Comparison of ENCODE assay signal across 7 cellular contexts in the genomic region with DNA sequence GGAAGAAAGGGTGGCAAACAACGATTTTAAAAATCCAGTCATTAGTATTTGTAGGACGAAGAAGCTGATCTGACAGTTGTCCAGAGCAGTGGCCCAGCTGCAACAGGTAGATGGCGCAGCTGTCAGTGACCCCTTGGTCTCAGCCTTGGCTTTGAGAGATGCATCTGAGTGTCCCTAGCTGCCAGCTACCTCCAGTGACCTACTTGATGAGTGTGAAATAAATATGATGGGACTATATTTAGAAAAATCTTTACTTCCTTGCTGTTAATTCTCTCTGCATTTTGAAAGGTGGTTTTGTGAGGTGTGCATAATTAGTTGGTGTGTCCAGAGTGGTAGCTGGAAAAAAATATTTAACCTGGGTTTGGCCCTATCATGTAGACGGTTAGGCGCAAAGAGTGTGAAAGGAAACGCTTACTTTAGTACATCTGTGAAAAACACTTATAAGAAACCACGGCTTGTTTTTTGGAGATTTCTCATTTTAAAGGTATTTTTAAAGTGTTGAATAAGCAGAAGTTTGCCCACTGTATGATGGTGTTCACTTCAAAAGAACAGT. TPM values are rescaled to one million over a fixed set of nuclear protein-coding genes. Genes with fewer than 3 reads are reported as not detected.
DNase-seq lines count a peak whose midpoint lies in the region; ATAC-seq, FAIRE-seq and TF ChIP-seq lines count a peak whose summit lies in the region.

No MANE protein-coding gene starts in this region.

- H3K27me3 ChIP-seq in SU-DHL-6 (ENCODE audit: low read length) (no peaks in the 10 kb centered on the region), esophagus (ENCODE audit: control insufficient read depth in 1 of 2, insufficient read depth in 2 of 2, low read length in 2 of 2) (no peaks in the 10 kb centered on the region), vagina (no peaks in the 10 kb centered on the region)

- H2AFZ ChIP-seq in SU-DHL-6 (ENCODE audit: low read depth, low read length, severe bottlenecking), result peak overlapping the region; percentile 79

- peak overlapping the region; percentile 39 for H3K4me3 ChIP-seq in SU-DHL-6 (ENCODE audit: insufficient read depth, low read length, poor library complexity, severe bottlenecking)
- H3K4me3 ChIP-seq in esophagus (ENCODE audit: low read depth in 1 of 2, low read length in 2 of 2), result peak overlapping the region; percentile 74 to 99
- peak overlapping the region; percentile 57 for H3K4me3 ChIP-seq in mucosa of descending colon
- H3K4me3 ChIP-seq in vagina, result peak overlapping the region; percentile 70

- no peaks in the 10 kb centered on the region for H3F3A ChIP-seq in SU-DHL-6 (ENCODE audit: insufficient read depth)

- peak; percentile 72 for FAIRE-seq in HTR-8/SVneo (lab: Jason Lieb, UNC)

- TF ChIP-seq CTCF in GM12874 (IDR thresholded peaks at IDR 0.05; ENCODE audit: insufficient read depth, low read depth, low read length), result peak; percentile 59
- peak; percentile 1 for TF ChIP-seq CTCF in SU-DHL-6 (IDR thresholded peaks at IDR 0.05; ENCODE audit: insufficient read depth, low read length, poor library complexity, severe bottlenecking)
- peak; percentile 14 for TF ChIP-seq CTCF in mucosa of descending colon (IDR thresholded peaks at IDR 0.05)
- peak in 2 of 3 experiments; percentile 21 to 31 for TF ChIP-seq CTCF in vagina (IDR thresholded peaks at IDR 0.05)

- WGBS in esophagus, 2 donors, result 13 to 14% methylated on average over 7 of the region's 7 CpGs

- DNase-seq in HTR-8/SVneo (ENCODE audit: insufficient read length, low spot score) (peak; percentile 56), mucosa of descending colon (peak in 2 of 3 donors; percentile 65 to 74), vagina (ENCODE audit: extremely low spot score in 2 of 2) (no peak)

- no peaks in the 10 kb centered on the region for H4K20me1 ChIP-seq in SU-DHL-6 (ENCODE audit: low read depth, low read length)

- intact Hi-C loops in mucosa of descending colon (cut with DNase I, micrococcal nuclease) (no loop called here), vagina (cut with DNase I) (no loop called here)

- H3K36me3 ChIP-seq in SU-DHL-6 (ENCODE audit: low read length), result no peaks in the 10 kb centered on the region
- H3K36me3 ChIP-seq in esophagus (ENCODE audit: control insufficient read depth in 2 of 2, insufficient read depth in 2 of 2, low read length in 1 of 2), result no peaks in the 10 kb centered on the region
- H3K36me3 ChIP-seq in mucosa of descending colon (ENCODE audit: low read depth), result no peaks in the 10 kb centered on the region
- H3K36me3 ChIP-seq in vagina, result peaks cover 0 to 3% of the 10 kb centered on the region in 2 donors

- H3K9me2 ChIP-seq in SU-DHL-6 (replicated peaks; ENCODE audit: insufficient read depth, low read length), result no peaks in the 10 kb centered on the region

- no peaks in the 10 kb centered on the region for H3K79me2 ChIP-seq in SU-DHL-6 (ENCODE audit: insufficient read depth, low read length)

- H3K9me3 ChIP-seq in SU-DHL-6 (ENCODE audit: insufficient read depth, low read length) (no peaks in the 10 kb centered on the region), esophagus (ENCODE audit: control insufficient read depth in 2 of 2, insufficient read depth in 1 of 2, low read depth in 1 of 2, low read length in 1 of 2) (no peaks in the 10 kb centered on the region), mucosa of descending colon (no peaks in the 10 kb centered on the region), vagina (no peaks in the 10 kb centered on the region)

- H3K4me2 ChIP-seq in SU-DHL-6 (ENCODE audit: low read depth, low read length, poor library complexity, severe bottlenecking), result peak overlapping the region; percentile 59

- H3K9ac ChIP-seq in SU-DHL-6 (ENCODE audit: low read length), result peak overlapping the region; percentile 27; the same call in 1 of the 2 replicates

- H3K4me1 ChIP-seq in esophagus (ENCODE audit: control insufficient read depth in 2 of 2, insufficient read depth in 2 of 2, low read length in 1 of 2) (peaks cover 0 to 3% of the 10 kb centered on the region in 2 donors), mucosa of descending colon (ENCODE audit: low read depth) (peaks cover 13% of the 10 kb centered on the region), vagina (peaks cover 32% of the 10 kb centered on the region)

- TF ChIP-seq POLR2A in vagina (IDR thresholded peaks at IDR 0.05), result no peak

- H3K27ac ChIP-seq in SU-DHL-6 (ENCODE audit: low read depth, low read length) (no peak overlapping the region), esophagus (ENCODE audit: low read depth in 2 of 2, low read length in 1 of 2) (peak overlapping the region; percentile 95 to 97), vagina (peak overlapping the region; percentile 95)

- peak; percentile 77 for ATAC-seq in GM21576 (IDR thresholded peaks at IDR 0.05; ENCODE audit: unreplicated experiment)
- peak; percentile 78 for ATAC-seq in mucosa of descending colon

RNA-seq across cellular contexts. Expression of gene INPP1, which starts 1.0 kb away (rescaled TPM):
- polyA plus RNA-seq in esophagus, result 10 to 100 TPM; 51.8 to 79.2 TPM
- total RNA-seq in mucosa of descending colon (10 to 100 TPM; 31.3 to 37.7 (median 36.3) TPM), vagina (20.4 TPM)

RNA-seq across cellular contexts. Expression of gene HIBCH, which starts 24.7 kb away (rescaled TPM):
- polyA plus RNA-seq in esophagus, result 10 to 100 TPM; 17.5 to 32.4 TPM
- total RNA-seq in mucosa of descending colon, result 10 to 100 TPM; 46.5 to 79.3 (median 46.7) TPM
- 25.0 TPM for total RNA-seq in vagina

Comparison
In these comparisons a context has a peak if more than half of its experiments do, and no peak if none do; other contexts are left out.
1. CTCF ChIP-seq: peak in every context shown above with its lines; median percentile 59 in GM12874; 26 in vagina; 14 in mucosa of descending colon; 1 in SU-DHL-6.
2. DNase-seq: peak in HTR-8/SVneo (single experiment) and mucosa of descending colon (2 of 3); none in vagina (0 of 2).
3. Peak in every context shown above with its lines, with median percentiles within 50 percentile points of each other: H3K4me3 ChIP-seq.